12 cellular contexts compared by ENCODE assay signal in the genomic region with DNA sequence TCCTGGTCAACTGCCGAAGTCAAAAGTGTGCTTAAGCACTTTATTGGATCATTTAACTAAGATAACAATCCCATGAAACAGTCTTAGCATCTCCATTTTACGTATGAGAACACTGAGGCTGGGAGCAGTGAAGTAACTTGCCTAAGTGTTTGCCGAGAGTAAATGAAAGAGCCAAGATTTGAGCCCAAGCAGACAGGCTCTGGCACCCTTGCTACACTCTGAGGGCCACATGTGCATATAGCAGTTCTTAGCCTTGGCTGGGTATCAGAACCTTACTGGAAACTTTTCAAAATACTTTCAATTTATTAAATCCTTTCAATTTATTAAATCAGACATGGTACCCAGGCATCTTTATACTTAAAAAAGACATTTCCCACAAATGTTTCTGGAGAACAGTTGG.
DNase-seq lines count a peak whose midpoint lies in the region; ATAC-seq and TF ChIP-seq lines count a peak whose summit lies in the region.
"Had no signal": no experiment of that assay in that cellular context is flagged by ENCODE, and none has a peak within 500 bp of the region (broad histone marks: within the 10 kb centered on the region; RNA-seq: fewer than 3 reads in every experiment).

No MANE protein-coding gene starts in this region.

- TF ChIP-seq CTCF in CD4-positive, alpha-beta T cell (IDR thresholded peaks at IDR 0.05) = no peak
- TF ChIP-seq CTCF in natural killer cell (IDR thresholded peaks at IDR 0.05) = no peak

- peaks cover 37% of the 10 kb centered on the region for H3K4me1 Mint-ChIP-seq in CD4-positive, alpha-beta T cell (ENCODE audit: low read depth)
- peaks cover 32% of the 10 kb centered on the region for H3K4me1 Mint-ChIP-seq in activated CD8-positive, alpha-beta T cell treated with anti-CD3 and anti-CD28 coated beads, Interleukin-2, amount 10 ng/mL, durations not matched to agents 7 days and 5 days (ENCODE audit: low read depth)
- H3K4me1 Mint-ChIP-seq in natural killer cell = peaks cover 25% of the 10 kb centered on the region in 2 donors

- intact Hi-C loops in CD4-positive, alpha-beta T cell (cut with DNase I, micrococcal nuclease) = no loop called here
- intact Hi-C loops in natural killer cell (cut with micrococcal nuclease) = no loop called here

- DNase-seq in CD4-positive, alpha-beta T cell = no peak
- DNase-seq in activated CD8-positive, alpha-beta T cell treated with anti-CD3 and anti-CD28 coated beads, Interleukin-2, amount 10 ng/mL, durations not matched to agents 7 days and 5 days = no peak
- DNase-seq in natural killer cell (no peak), G401 (ENCODE audit: low spot score) (no peak), KG1 (lab: John Stamatoyannopoulos, UW) (no peak)
- DNase-seq: GOT3, mesenchymal stem cell, NCI-H1092 treated with DMSO at 0.1 percent for 48 hours, NCI-H510A, substantia nigra had no signal

- peaks cover 7% of the 10 kb centered on the region for H3K36me3 Mint-ChIP-seq in CD4-positive, alpha-beta T cell (ENCODE audit: low read depth)
- peaks cover 4% of the 10 kb centered on the region for H3K36me3 Mint-ChIP-seq in activated CD8-positive, alpha-beta T cell treated with anti-CD3 and anti-CD28 coated beads, Interleukin-2, amount 10 ng/mL, durations not matched to agents 7 days and 5 days (ENCODE audit: low read depth)
- no peaks in the 10 kb centered on the region for H3K36me3 Mint-ChIP-seq in natural killer cell

- no peak overlapping the region for H3K27ac ChIP-seq in CD4-positive, alpha-beta T cell (ENCODE audit: low read depth, low read length)

- POLR2A ChIA-PET in CD4-positive, alpha-beta T cell (lab: Charles Lee) = interaction anchor here (0.6 to 1.4 kb wide), 3 partner anchors 9 to 264 kb away, joined by 3 read pairs; no protein-coding TSS in a partner anchor
- POLR2A ChIA-PET in activated CD8-positive, alpha-beta T cell treated with anti-CD3 and anti-CD28 coated beads, Interleukin-2, amount 10 ng/mL, durations not matched to agents 7 days and 5 days (lab: Charles Lee) = no interaction called here

- no peaks in the 10 kb centered on the region for H3K9me3 ChIP-seq in CD4-positive, alpha-beta T cell (ENCODE audit: control insufficient read depth, low read length)

- CTCF ChIA-PET in CD4-positive, alpha-beta T cell (lab: Charles Lee) = interaction anchor here (1.1 kb wide), 1 partner anchor 12 kb away, joined by 3 read pairs; no protein-coding TSS in a partner anchor
- CTCF ChIA-PET in activated CD8-positive, alpha-beta T cell treated with anti-CD3 and anti-CD28 coated beads, Interleukin-2, amount 10 ng/mL, durations not matched to agents 7 days and 5 days (lab: Charles Lee) = interaction anchor here (0.7 to 1.4 kb wide), 3 partner anchors 64 to 283 kb away, joined by 3 to 5 read pairs (median 4); no protein-coding TSS in a partner anchor

- no peaks in the 10 kb centered on the region for H3K9me3 Mint-ChIP-seq in CD4-positive, alpha-beta T cell
- no peaks in the 10 kb centered on the region for H3K9me3 Mint-ChIP-seq in activated CD8-positive, alpha-beta T cell treated with anti-CD3 and anti-CD28 coated beads, Interleukin-2, amount 10 ng/mL, durations not matched to agents 7 days and 5 days (ENCODE audit: insufficient read depth)
- peaks cover 0 to 2% of the 10 kb centered on the region in 2 donors for H3K9me3 Mint-ChIP-seq in natural killer cell

- H3K27me3 Mint-ChIP-seq in CD4-positive, alpha-beta T cell = no peaks in the 10 kb centered on the region
- H3K27me3 Mint-ChIP-seq in activated CD8-positive, alpha-beta T cell treated with anti-CD3 and anti-CD28 coated beads, Interleukin-2, amount 10 ng/mL, durations not matched to agents 7 days and 5 days (ENCODE audit: low read depth) = no peaks in the 10 kb centered on the region
- H3K27me3 Mint-ChIP-seq in natural killer cell (ENCODE audit: low read depth in 2 of 2) = no peaks in the 10 kb centered on the region

- no peak for ATAC-seq in CD4-positive, alpha-beta T cell (ENCODE audit: poor library complexity)
- ATAC-seq in GM19395 (IDR thresholded peaks at IDR 0.05; ENCODE audit: unreplicated experiment) = peak; percentile 8
- ATAC-seq in activated CD8-positive, alpha-beta T cell treated with anti-CD3 and anti-CD28 coated beads, Interleukin-2, amount 10 ng/mL, durations not matched to agents 7 days and 5 days = peak; percentile 16
- peak in 1 of 3 donors; percentile 19 for ATAC-seq in natural killer cell
- no peak for ATAC-seq in GM19324 (IDR thresholded peaks at IDR 0.05; ENCODE audit: low FRiP score, unreplicated experiment)

- peak overlapping the region; percentile 62 for H3K27ac Mint-ChIP-seq in CD4-positive, alpha-beta T cell
- peak overlapping the region; percentile 86 for H3K27ac Mint-ChIP-seq in activated CD8-positive, alpha-beta T cell treated with anti-CD3 and anti-CD28 coated beads, Interleukin-2, amount 10 ng/mL, durations not matched to agents 7 days and 5 days
- peak overlapping the region; percentile 76 to 80 for H3K27ac Mint-ChIP-seq in natural killer cell

- H3K27me3 ChIP-seq in CD4-positive, alpha-beta T cell (ENCODE audit: control insufficient read depth, insufficient read depth, low read length) = no peaks in the 10 kb centered on the region

- H3K4me3 Mint-ChIP-seq in CD4-positive, alpha-beta T cell = peak overlapping the region; percentile 52
- peak overlapping the region; percentile 70 for H3K4me3 Mint-ChIP-seq in activated CD8-positive, alpha-beta T cell treated with anti-CD3 and anti-CD28 coated beads, Interleukin-2, amount 10 ng/mL, durations not matched to agents 7 days and 5 days
- peak overlapping the region; percentile 76 for H3K4me3 Mint-ChIP-seq in natural killer cell

- in situ Hi-C loops in G401 (cut with HindIII; ENCODE audit: low sequenced_read_pairs) = no loop called here

Comparison
In these comparisons a context has a peak if more than half of its experiments do, and no peak if none do; other contexts are left out.
1. ATAC-seq: peak in GM19395 (single experiment) and activated CD8-positive, alpha-beta T cell treated with anti-CD3 and anti-CD28 coated beads, Interleukin-2, amount 10 ng/mL, durations not matched to agents 7 days and 5 days (single experiment); none in CD4-positive, alpha-beta T cell (single experiment) and GM19324 (single experiment).
2. Peak in every context shown above with its lines, with median percentiles within 50 percentile points of each other: H3K27ac Mint-ChIP-seq and H3K4me3 Mint-ChIP-seq.